In genomic region chr17:8383143-8383974, GRCh38 we compare ENCODE assay signal across 1 cellular context.
TF ChIP-seq lines count a peak whose summit lies in the region.

RPL26 (minus strand) TSS chr17:8383193; CDS start chr17:8382310, 883 bp downstream.

TF ChIP-seq in HepG2, 621 proteins besides CTCF, POLR2A, EP300 and RAD21 (continued from another document and continues in another):
- peak; percentile 49; the same call in 1 of the 2 replicates for TF ChIP-seq GATAD2A (CRISPR knock-in tag; IDR thresholded peaks at IDR 0.05)
- TF ChIP-seq ZNF552 (CRISPR knock-in tag; IDR thresholded peaks at IDR 0.05; ENCODE audit: borderline replicate concordance), result no peak
- TF ChIP-seq ZMAT5 (CRISPR knock-in tag; IDR thresholded peaks at IDR 0.05; ENCODE audit: borderline replicate concordance, low read depth), result no peak
- TF ChIP-seq CREM (IDR thresholded peaks at IDR 0.05), result peak; percentile 80
- TF ChIP-seq CREM (CRISPR knock-in tag; IDR thresholded peaks at IDR 0.05), result no peak
- TF ChIP-seq HDAC1 (CRISPR knock-in tag; IDR thresholded peaks at IDR 0.05), result peak; percentile 81
- no peak for TF ChIP-seq DPF2 (CRISPR knock-in tag; IDR thresholded peaks at IDR 0.05; ENCODE audit: borderline replicate concordance, low read depth)
- TF ChIP-seq ZNF333 (CRISPR knock-in tag; IDR thresholded peaks at IDR 0.05; ENCODE audit: borderline replicate concordance), result no peak
- TF ChIP-seq PATZ1 (CRISPR knock-in tag; IDR thresholded peaks at IDR 0.05), result peak; percentile 79
- TF ChIP-seq EEA1 (CRISPR knock-in tag; IDR thresholded peaks at IDR 0.05; ENCODE audit: borderline replicate concordance), result no peak; the same call in 1 of the 2 replicates
- peak; percentile 82; the same call in 1 of the 2 replicates for TF ChIP-seq ZNF589 (CRISPR knock-in tag; conservative IDR thresholded peaks at IDR 0.05)
- TF ChIP-seq ZNF564 (CRISPR knock-in tag; IDR thresholded peaks at IDR 0.05), result no peak
- TF ChIP-seq MEIS1 (CRISPR knock-in tag; IDR thresholded peaks at IDR 0.05; ENCODE audit: borderline replicate concordance), result 0 out of 2 replicates have a peak, but pooled peaks have one; percentile 7
- TF ChIP-seq GLI4 (CRISPR knock-in tag; IDR thresholded peaks at IDR 0.05; ENCODE audit: borderline replicate concordance), result no peak; the same call in 1 of the 2 replicates
- TF ChIP-seq HNRNPK (IDR thresholded peaks at IDR 0.05; ENCODE audit: low read depth, low read length, poor library complexity, severe bottlenecking), result no peak
- peak; percentile 85 for TF ChIP-seq ZNF430 (CRISPR knock-in tag; IDR thresholded peaks at IDR 0.05)
- TF ChIP-seq NKX3-1 (CRISPR knock-in tag; IDR thresholded peaks at IDR 0.05), result no peak
- no peak; the same call in 1 of the 2 replicates for TF ChIP-seq ZNF343 (CRISPR knock-in tag; IDR thresholded peaks at IDR 0.05)
- TF ChIP-seq CEBPG (CRISPR knock-in tag; IDR thresholded peaks at IDR 0.05), result peak; percentile 89
- no peak for TF ChIP-seq ZFYVE20 (CRISPR knock-in tag; IDR thresholded peaks at IDR 0.05; ENCODE audit: borderline replicate concordance, low read depth)
- 0 out of 2 replicates have a peak, but pooled peaks have one; percentile 56 for TF ChIP-seq NFKBIZ (CRISPR knock-in tag; IDR thresholded peaks at IDR 0.05)
- no peak for TF ChIP-seq LRRFIP1 (CRISPR knock-in tag; conservative IDR thresholded peaks at IDR 0.05)
- TF ChIP-seq BORCS8-MEF2B (CRISPR knock-in tag; IDR thresholded peaks at IDR 0.05), result peak; percentile 52; the same call in 1 of the 2 replicates
- no peak; the same call in none of the 2 replicates for TF ChIP-seq ZNF777 (CRISPR knock-in tag; IDR thresholded peaks at IDR 0.05)
- TF ChIP-seq ZNF747 (CRISPR knock-in tag; IDR thresholded peaks at IDR 0.05; ENCODE audit: borderline replicate concordance), result 0 out of 2 replicates have a peak, but pooled peaks have one; percentile 83
- TF ChIP-seq ZSCAN22 (CRISPR knock-in tag; IDR thresholded peaks at IDR 0.05), result no peak
- 0 out of 2 replicates have a peak, but pooled peaks have one; percentile 54 for TF ChIP-seq ZHX1 (CRISPR knock-in tag; IDR thresholded peaks at IDR 0.05; ENCODE audit: low read depth)
- no peak for TF ChIP-seq NCOA5 (CRISPR knock-in tag; IDR thresholded peaks at IDR 0.05)
- peak; percentile 87 for TF ChIP-seq ZGPAT (CRISPR knock-in tag; IDR thresholded peaks at IDR 0.05)
- no peak for TF ChIP-seq ATM (IDR thresholded peaks at IDR 0.05; ENCODE audit: borderline replicate concordance)
- peak; percentile 6; the same call in 1 of the 2 replicates for TF ChIP-seq PAXIP1 (CRISPR knock-in tag; conservative IDR thresholded peaks at IDR 0.05)
- no peak for TF ChIP-seq ATF7 (IDR thresholded peaks at IDR 0.05)
- TF ChIP-seq ATF7 (CRISPR knock-in tag; IDR thresholded peaks at IDR 0.05), result no peak
- TF ChIP-seq GTF2F1 (IDR thresholded peaks at IDR 0.05; ENCODE audit: low read length), result no peak
- TF ChIP-seq CSRNP1 (CRISPR knock-in tag; IDR thresholded peaks at IDR 0.05), result peak; percentile 37; the same call in 1 of the 2 replicates
- TF ChIP-seq SNAPC2 (CRISPR knock-in tag; IDR thresholded peaks at IDR 0.05), result no peak
- no peak for TF ChIP-seq ZNF546 (CRISPR knock-in tag; conservative IDR thresholded peaks at IDR 0.05)
- no peak for TF ChIP-seq MIER2 (CRISPR knock-in tag; IDR thresholded peaks at IDR 0.05)
- TF ChIP-seq ATF7-NPFF (CRISPR knock-in tag; IDR thresholded peaks at IDR 0.05; ENCODE audit: low read depth), result peak; percentile 38
- TF ChIP-seq SKI (IDR thresholded peaks at IDR 0.05; ENCODE audit: partially characterized antibody), result peak; percentile 8
- TF ChIP-seq PHB2 (IDR thresholded peaks at IDR 0.05; ENCODE audit: partially characterized antibody), result no peak
- TF ChIP-seq RBFOX2 (IDR thresholded peaks at IDR 0.05; ENCODE audit: low read depth, low read length), result peak; percentile 78
- no peak for TF ChIP-seq ZNF550 (CRISPR knock-in tag; IDR thresholded peaks at IDR 0.05; ENCODE audit: borderline replicate concordance)
- TF ChIP-seq ZSCAN31 (CRISPR knock-in tag; IDR thresholded peaks at IDR 0.05; ENCODE audit: low read depth), result 0 out of 2 replicates have a peak, but pooled peaks have one; percentile 25
- no peak for TF ChIP-seq TEF (CRISPR knock-in tag; IDR thresholded peaks at IDR 0.05)
- no peak for TF ChIP-seq ZNF660 (CRISPR knock-in tag; IDR thresholded peaks at IDR 0.05; ENCODE audit: borderline replicate concordance, low read depth)
- TF ChIP-seq CCAR2 (optimal IDR thresholded peaks at IDR 0.05; ENCODE audit: low read depth, low read length), result no peak
- no peak for TF ChIP-seq ZNF362 (CRISPR knock-in tag; IDR thresholded peaks at IDR 0.05; ENCODE audit: borderline replicate concordance)
- no peak for TF ChIP-seq ZNF619 (CRISPR knock-in tag; IDR thresholded peaks at IDR 0.05)
- no peak for TF ChIP-seq ZBTB3 (CRISPR knock-in tag; IDR thresholded peaks at IDR 0.05; ENCODE audit: borderline replicate concordance, low read depth)
- no peak for TF ChIP-seq GPBP1L1 (CRISPR knock-in tag; IDR thresholded peaks at IDR 0.05)
